In genomic region chr10:58267713-58268453, GRCh38 we compare ENCODE assay signal across 1 cellular context.
TF ChIP-seq lines count a peak whose summit lies in the region.

Gene IPMK, minus strand, starts transcription at chr10:58267894. Its CDS starts 283 bp downstream, at chr10:58267611.

TF ChIP-seq in K562, 482 proteins besides CTCF, POLR2A, EP300 and RAD21 (continued from another document and continues in another):
- TF ChIP-seq ZNF318 (IDR thresholded peaks at IDR 0.05; ENCODE audit: borderline replicate concordance in 1 of 2, low read depth in 1 of 2): no peak
- TF ChIP-seq TCFL5 (CRISPR knock-in tag; conservative IDR thresholded peaks at IDR 0.05): no peak
- TF ChIP-seq ETS2 (tag; IDR thresholded peaks at IDR 0.05; ENCODE audit: borderline replicate concordance, poor library complexity, severe bottlenecking): no peak
- no peak for TF ChIP-seq HDAC6 (IDR thresholded peaks at IDR 0.05; ENCODE audit: low read depth, low read length)
- TF ChIP-seq FUS (optimal IDR thresholded peaks at IDR 0.05; ENCODE audit: low read depth, low read length): no peak
- TF ChIP-seq MXI1 (IDR thresholded peaks at IDR 0.05; ENCODE audit: low read depth, low read length): no peak
- TF ChIP-seq RERE (CRISPR knock-in tag; IDR thresholded peaks at IDR 0.05; ENCODE audit: borderline replicate concordance): no peak
- 0 out of 2 replicates have a peak, but pooled peaks have one; percentile 53 for TF ChIP-seq LCOR (CRISPR knock-in tag; IDR thresholded peaks at IDR 0.05)
- TF ChIP-seq ZNF217 (CRISPR knock-in tag; IDR thresholded peaks at IDR 0.05): no peak
- no peak for TF ChIP-seq TAF15 (IDR thresholded peaks at IDR 0.05; ENCODE audit: low read depth, low read length)
- TF ChIP-seq ZNF778 (CRISPR knock-in tag; IDR thresholded peaks at IDR 0.05): no peak
- peak; percentile 72; the same call in 1 of the 2 replicates for TF ChIP-seq ZNF24 (IDR thresholded peaks at IDR 0.05)
- TF ChIP-seq ZNF668 (CRISPR knock-in tag; IDR thresholded peaks at IDR 0.05): no peak
- TF ChIP-seq E2F8 (IDR thresholded peaks at IDR 0.05; ENCODE audit: low read depth, partially characterized antibody): no peak
- no peak for TF ChIP-seq ZC3H4 (CRISPR knock-in tag; IDR thresholded peaks at IDR 0.05; ENCODE audit: borderline replicate concordance)
- TF ChIP-seq FOXJ3 (CRISPR knock-in tag; IDR thresholded peaks at IDR 0.05): no peak
- TF ChIP-seq PURB (CRISPR knock-in tag; IDR thresholded peaks at IDR 0.05; ENCODE audit: low read depth): no peak
- no peak for TF ChIP-seq ETV6 (IDR thresholded peaks at IDR 0.05; ENCODE audit: borderline replicate concordance in 1 of 2, low read depth in 2 of 2, low read length in 1 of 2)
- no peak for TF ChIP-seq ETV6 (CRISPR knock-in tag; IDR thresholded peaks at IDR 0.05; ENCODE audit: borderline replicate concordance)
- TF ChIP-seq CBX8 (IDR thresholded peaks at IDR 0.05; ENCODE audit: borderline replicate concordance, extremely low read depth, low read depth, low read length, poor library complexity, severe bottlenecking): no peak
- TF ChIP-seq ZNF431 (CRISPR knock-in tag; IDR thresholded peaks at IDR 0.05): no peak
- TF ChIP-seq ARID4B (CRISPR knock-in tag; IDR thresholded peaks at IDR 0.05): peak; percentile 55; the same call in 1 of the 2 replicates
- no peak for TF ChIP-seq RFX1 (IDR thresholded peaks at IDR 0.05)
- no peak for TF ChIP-seq ZNF79 (CRISPR knock-in tag; IDR thresholded peaks at IDR 0.05; ENCODE audit: low read depth)
- TF ChIP-seq ARID3A (IDR thresholded peaks at IDR 0.05; ENCODE audit: borderline replicate concordance, low read depth, low read length): no peak
- no peak for TF ChIP-seq CREB3 (tag; conservative IDR thresholded peaks at IDR 0.05; ENCODE audit: low read depth)
- no peak for TF ChIP-seq POLR3G (IDR thresholded peaks at IDR 0.05; ENCODE audit: extremely low read depth, insufficient read length, insufficient replicate concordance)
- TF ChIP-seq PHTF2 (CRISPR knock-in tag; IDR thresholded peaks at IDR 0.05): no peak
- no peak for TF ChIP-seq ZNF384 (IDR thresholded peaks at IDR 0.05; ENCODE audit: low read depth, low read length)
- no peak for TF ChIP-seq MTA1 (IDR thresholded peaks at IDR 0.05; ENCODE audit: borderline replicate concordance)
- TF ChIP-seq CREB1 (IDR thresholded peaks at IDR 0.05): peak; percentile 63
- TF ChIP-seq CREB1 (CRISPR knock-in tag; IDR thresholded peaks at IDR 0.05): peak; percentile 81
- TF ChIP-seq FIP1L1 (IDR thresholded peaks at IDR 0.05; ENCODE audit: low read depth, low read length, poor library complexity, severe bottlenecking): peak; percentile 48
- TF ChIP-seq ZNF584 (CRISPR knock-in tag; IDR thresholded peaks at IDR 0.05; ENCODE audit: low read depth): no peak
- no peak for TF ChIP-seq ARNT (IDR thresholded peaks at IDR 0.05)
- TF ChIP-seq NR2F6 (CRISPR knock-in tag; IDR thresholded peaks at IDR 0.05): no peak
- TF ChIP-seq NFIX (CRISPR knock-in tag; IDR thresholded peaks at IDR 0.05; ENCODE audit: low read depth): no peak
- TF ChIP-seq PPARD (CRISPR knock-in tag; IDR thresholded peaks at IDR 0.05): no peak
- TF ChIP-seq HIVEP1 (CRISPR knock-in tag; IDR thresholded peaks at IDR 0.05): no peak
